Comparison of ENCODE assay signal across 9 cellular contexts in the genomic region with DNA sequence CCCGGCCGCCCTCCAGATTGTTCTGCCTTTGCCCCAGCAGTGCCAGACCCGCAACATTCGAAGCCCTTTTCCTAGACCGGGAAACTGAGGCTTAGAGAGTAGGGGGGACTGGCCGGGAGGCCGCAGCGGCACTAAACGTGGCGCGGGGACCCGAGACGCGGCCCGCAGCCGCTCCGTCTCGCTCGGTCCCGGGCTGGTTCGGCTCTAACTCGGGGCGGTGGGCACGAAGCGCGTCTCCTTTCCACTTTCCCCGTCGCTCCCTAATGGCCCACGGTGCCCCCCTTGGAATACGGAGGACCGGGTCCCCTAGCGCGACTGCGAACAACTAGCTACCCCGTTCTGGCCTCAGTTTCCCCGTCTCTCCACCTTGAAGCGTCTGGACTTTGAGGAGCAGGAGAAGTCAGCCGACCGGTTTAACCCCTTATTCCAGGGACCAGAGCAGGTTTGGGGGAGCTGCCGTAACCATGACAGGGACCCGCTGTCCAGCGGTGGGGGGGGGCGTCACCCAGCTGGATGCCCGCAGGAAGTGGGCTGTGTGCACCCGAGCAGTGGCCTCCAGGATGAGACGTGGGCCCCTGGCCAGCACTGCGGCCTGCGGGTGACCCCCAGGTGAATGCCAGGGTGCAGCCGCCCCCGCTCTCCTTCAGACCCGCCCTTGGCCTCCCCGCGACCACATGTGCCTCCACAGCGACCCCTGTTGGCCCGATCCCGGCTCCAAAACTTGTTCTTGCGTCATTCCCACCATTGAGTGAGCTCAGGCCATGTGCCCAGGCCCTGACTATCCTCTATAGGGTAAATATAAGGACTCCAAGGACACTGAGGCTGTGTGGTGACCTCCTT. TPM values are rescaled to one million over a fixed set of nuclear protein-coding genes. Genes with fewer than 3 reads are reported as not detected.
DNase-seq lines count a peak whose midpoint lies in the region; ATAC-seq and TF ChIP-seq lines count a peak whose summit lies in the region.
"Had no signal": no experiment of that assay in that cellular context is flagged by ENCODE, and none has a peak within 500 bp of the region (broad histone marks: within the 10 kb centered on the region; RNA-seq: fewer than 3 reads in every experiment).

No MANE protein-coding gene starts in this region.

- H3K9me3 ChIP-seq in heart right ventricle (no peaks in the 10 kb centered on the region), trophoblast cell (ENCODE audit: insufficient read depth, low read depth, low read length) (peaks cover 2% of the 10 kb centered on the region), tibial artery (no peaks in the 10 kb centered on the region)

- H3K79me2 ChIP-seq in trophoblast cell (ENCODE audit: control insufficient read depth, insufficient read depth, low read length, poor library complexity): peaks cover 41% of the 10 kb centered on the region

- H3K18ac ChIP-seq in trophoblast cell (ENCODE audit: low read length): peak overlapping the region; percentile 91

- H3K4me1 Mint-ChIP-seq in IgD-negative memory B cell: peaks cover 0 to 11% (median 9%) of the 10 kb centered on the region in 3 donors

- peaks cover 0 to 23% (median 5%) of the 10 kb centered on the region in 9 donors for H3K36me3 ChIP-seq in heart right ventricle
- peaks cover 30 to 32% of the 10 kb centered on the region in 2 experiments for H3K36me3 ChIP-seq in trophoblast cell (ENCODE audit: control insufficient read depth in 1 of 2, insufficient read depth in 2 of 2, low read length in 2 of 2)
- peaks cover 6 to 7% (median 7%) of the 10 kb centered on the region in 3 donors for H3K36me3 ChIP-seq in tibial artery

- peak overlapping the region in 1 of 3 donors; percentile 67 for H3K27ac Mint-ChIP-seq in IgD-negative memory B cell

- H3K4me1 ChIP-seq in heart right ventricle (peaks cover 19 to 91% (median 83%) of the 10 kb centered on the region in 9 donors), trophoblast cell (ENCODE audit: control insufficient read depth in 1 of 2, insufficient read depth in 2 of 2, low read length in 2 of 2) (peaks cover 43 to 44% of the 10 kb centered on the region in 2 experiments), tibial artery (peaks cover 9 to 74% (median 65%) of the 10 kb centered on the region in 4 donors)

- no peaks in the 10 kb centered on the region for H3K9me3 Mint-ChIP-seq in IgD-negative memory B cell

- TF ChIP-seq CTCF in heart right ventricle (IDR thresholded peaks at IDR 0.05) (peak; percentile 67 to 91 (median 86)), tibial artery (IDR thresholded peaks at IDR 0.05) (peak; percentile 80 to 92)

- H2BK5ac ChIP-seq in trophoblast cell (ENCODE audit: low read depth, low read length, poor library complexity): peak overlapping the region; percentile 97

- DNase-seq in COLO829 (ENCODE audit: low spot score): peak; percentile 81
- peak; percentile 35 to 78 (median 64) for DNase-seq in T-helper 1 cell
- DNase-seq in amniotic epithelial cell (ENCODE audit: low read depth): peak; percentile 86
- DNase-seq in heart right ventricle: peak; percentile 92 to 95
- peak; percentile 80 to 94 for DNase-seq in trophoblast cell
- DNase-seq in tibial artery: peak; percentile 95 to 97

- ATAC-seq in heart right ventricle (peak; percentile 50 to 79 (median 72)), HG03571 (IDR thresholded peaks at IDR 0.05; ENCODE audit: unreplicated experiment) (no peak)

- peak overlapping the region; percentile 83 for H2BK12ac ChIP-seq in trophoblast cell (ENCODE audit: low read length)

- peak overlapping the region; percentile 67 for H3K4me2 ChIP-seq in trophoblast cell (ENCODE audit: low read length)

- peak overlapping the region; percentile 99 for H4K91ac ChIP-seq in trophoblast cell (ENCODE audit: low read depth, low read length)

- H3K27me3 Mint-ChIP-seq in IgD-negative memory B cell: peaks cover 31% of the 10 kb centered on the region

- H3K23ac ChIP-seq in trophoblast cell (ENCODE audit: low read length): no peak overlapping the region

- peak overlapping the region in 3 of 4 donors; percentile 31 to 81 (median 55) for H3K4me3 Mint-ChIP-seq in IgD-negative memory B cell

- peaks cover 41% of the 10 kb centered on the region for H3K79me1 ChIP-seq in trophoblast cell (ENCODE audit: low read length)

- H3K27me3 ChIP-seq in heart right ventricle (peaks cover 0 to 54% (median 4%) of the 10 kb centered on the region in 7 donors), trophoblast cell (ENCODE audit: insufficient read depth, low read length) (no peaks in the 10 kb centered on the region), tibial artery (no peaks in the 10 kb centered on the region)

- H3K36me3 Mint-ChIP-seq in IgD-negative memory B cell: no peaks in the 10 kb centered on the region

- H2BK120ac ChIP-seq in trophoblast cell (ENCODE audit: insufficient read depth, low read length, poor library complexity): peak overlapping the region; percentile 96

- peak overlapping the region; percentile 99 for H3K4ac ChIP-seq in trophoblast cell (ENCODE audit: low read depth, low read length)

- H3K9ac ChIP-seq in trophoblast cell (ENCODE audit: low read length): peak overlapping the region; percentile 96

- H2AFZ ChIP-seq in trophoblast cell (ENCODE audit: insufficient read depth, low read length, poor library complexity): peak overlapping the region; percentile 69

- H2AK5ac ChIP-seq in trophoblast cell (ENCODE audit: low read length): peak overlapping the region; percentile 97

- peak overlapping the region; percentile 96 to 100 (median 99) for H3K27ac ChIP-seq in heart right ventricle
- peak overlapping the region; percentile 99 for H3K27ac ChIP-seq in trophoblast cell (ENCODE audit: low read depth, low read length)
- peak overlapping the region; percentile 98 to 99 for H3K27ac ChIP-seq in tibial artery

- peak overlapping the region; percentile 55 for H4K12ac ChIP-seq in trophoblast cell (ENCODE audit: low read depth, low read length)

- peak overlapping the region; percentile 99 for H3K14ac ChIP-seq in trophoblast cell (ENCODE audit: low read length)

- 1% methylated on average over 57 of the region's 57 CpGs for WGBS in heart right ventricle, 2 donors
- WGBS in trophoblast cell (ENCODE audit: extremely low coverage, insufficient coverage, insufficient read length): no CpG with 5 or more reads among the region's 57 CpGs

- H3K4me3 ChIP-seq in heart right ventricle (peak overlapping the region; percentile 61 to 92 (median 74)), trophoblast cell (ENCODE audit: low read depth, low read length) (peak overlapping the region; percentile 89), tibial artery (peak overlapping the region; percentile 85 to 93)

- peak overlapping the region; percentile 93 for H4K8ac ChIP-seq in trophoblast cell (ENCODE audit: low read depth, low read length)

- intact Hi-C loops in heart right ventricle (cut with DNase I) (loop anchor here in 5 of 10 donors (1.0 to 10.0 kb wide), 4 partner anchors 15 to 247 kb away; no protein-coding TSS in a partner anchor), tibial artery (cut with DNase I; ENCODE audit: low total_unique reads) (loop anchor here (2.0 to 5.0 kb wide), 2 partner anchors 15 to 46 kb away; a partner anchor contains a TSS)

RNA-seq across cellular contexts. Expression of a gene that starts 1.1 kb away (rescaled TPM):
- polyA plus RNA-seq in IgD-negative memory B cell (0.19 TPM), heart right ventricle (10 to 100 TPM; 12.6 to 19.7 TPM)
- total RNA-seq in heart right ventricle: 10 to 100 TPM; 10.6 to 48.3 (median 16.2) TPM
- 191 and 202 TPM in 2 replicates for polyA plus RNA-seq in trophoblast cell (2013)

RNA-seq across cellular contexts. Expression of a gene that starts 18.5 kb away (rescaled TPM):
- polyA plus RNA-seq in IgD-negative memory B cell: 0.63 TPM
- 1 to 10 TPM in 1 of 10 donors, under 1 TPM in 2, not detected in 7; 0.53 to 6.5 (median 0.61) TPM for total RNA-seq in heart right ventricle
- not detected for polyA plus RNA-seq in heart right ventricle
- polyA plus RNA-seq in trophoblast cell (2013): not detected in 2 replicates
- total RNA-seq: glomerular endothelial cell had no signal

RNA-seq across cellular contexts. Expression of a gene that starts 42.2 kb away (rescaled TPM):
- polyA plus RNA-seq in IgD-negative memory B cell (not detected), heart right ventricle (10 to 100 TPM; 14.0 to 14.8 TPM)
- 10 to 100 TPM in 3 of 10 donors, 1 to 10 TPM in 7; 7.4 to 12.9 (median 8.5) TPM for total RNA-seq in heart right ventricle
- polyA plus RNA-seq in trophoblast cell (2013): 4.7 and 4.9 TPM in 2 replicates

RNA-seq across cellular contexts. Expression of a gene that starts 47.2 kb away (rescaled TPM):
- polyA plus RNA-seq in IgD-negative memory B cell (31.3 TPM), heart right ventricle (10 to 100 TPM; 31.0 to 39.7 TPM)
- 10 to 100 TPM; 22.9 to 32.6 (median 25.4) TPM for total RNA-seq in heart right ventricle
- polyA plus RNA-seq in trophoblast cell (2013): 31.8 and 32.0 TPM in 2 replicates

Comparison
In these comparisons a context has a peak if more than half of its experiments do, and no peak if none do; other contexts are left out.
1. RNA of a gene that starts 1.1 kb away (polyA plus RNA-seq): 12.6 to 19.7 TPM in heart right ventricle; 0.19 TPM in IgD-negative memory B cell (single experiment); every median in the first group is over 10 times any median in the second.
2. RNA of a gene that starts 42.2 kb away (polyA plus RNA-seq): 14.0 to 14.8 TPM in heart right ventricle; not detected in IgD-negative memory B cell (single experiment); every median in the first group is over 10 times any median in the second.
3. Peak in every context shown above with its lines, with median percentiles within 50 percentile points of each other: DNase-seq, H3K27ac ChIP-seq and H3K4me3 ChIP-seq.